13 cellular contexts compared by ENCODE assay signal in genomic region chr4:124483043-124483906, GRCh38.
A peak's percentile ranks its signal among the peaks of the same experiment; 100 is the strongest.
DNase-seq lines count a peak whose midpoint lies in the region; ATAC-seq, FAIRE-seq and TF ChIP-seq lines count a peak whose summit lies in the region.
"Had no signal": no experiment of that assay in that cellular context is flagged by ENCODE, and none has a peak within 500 bp of the region (broad histone marks: within the 10 kb centered on the region; RNA-seq: fewer than 3 reads in every experiment).

No MANE protein-coding gene starts in this region.

- H3K9me3 Mint-ChIP-seq in Caco-2 (ENCODE audit: unreplicated experiment), result no peaks in the 10 kb centered on the region

- CTCF ChIA-PET in Caco-2 (lab: Charles Lee), result no interaction called here

- no peaks in the 10 kb centered on the region for H3K36me3 Mint-ChIP-seq in Caco-2 (ENCODE audit: insufficient read depth, unreplicated experiment)

- H3K27me3 ChIP-seq in Caco-2 (replicated peaks; ENCODE audit: control insufficient read depth, insufficient read depth, low read length) (no peaks in the 10 kb centered on the region), WERI-Rb-1 (ENCODE audit: insufficient read depth, low read depth, severe bottlenecking) (no peaks in the 10 kb centered on the region), lower lobe of right lung (ENCODE audit: low read depth) (no peaks in the 10 kb centered on the region)
- H3K27me3 ChIP-seq: BLaER1 treated with 17β-estradiol and CSF1 and Interleukin-3, amounts not matched to agents 10 nM and 100 nM had no signal

- H3K27ac ChIP-seq in WERI-Rb-1 (no peak overlapping the region), lower lobe of right lung (no peak overlapping the region)
- H3K27ac ChIP-seq: BLaER1 treated with 17β-estradiol and CSF1 and Interleukin-3, amounts not matched to agents 10 nM and 100 nM had no signal

- no peaks in the 10 kb centered on the region for H3K36me3 ChIP-seq in Caco-2 (ENCODE audit: control insufficient read depth, insufficient read depth, low read length)
- H3K36me3 ChIP-seq in WERI-Rb-1, result no peaks in the 10 kb centered on the region
- no peaks in the 10 kb centered on the region for H3K36me3 ChIP-seq in lower lobe of right lung
- H3K36me3 ChIP-seq: BLaER1 treated with 17β-estradiol and CSF1 and Interleukin-3, amounts not matched to agents 10 nM and 100 nM had no signal

- H3K4me3 ChIP-seq in Caco-2 (ENCODE audit: low read depth, low read length) (no peak overlapping the region), WERI-Rb-1 (ENCODE audit: low read depth, low read length) (no peak overlapping the region), lower lobe of right lung (no peak overlapping the region)
- H3K4me3 ChIP-seq: BLaER1 treated with 17β-estradiol and CSF1 and Interleukin-3, amounts not matched to agents 10 nM and 100 nM had no signal

- TF ChIP-seq CTCF in Caco-2 (IDR thresholded peaks at IDR 0.05; ENCODE audit: insufficient read depth in 1 of 2, low read depth in 1 of 2, low read length in 1 of 2, severe bottlenecking in 1 of 2, unreplicated experiment in 1 of 2), result no peak
- TF ChIP-seq CTCF in WERI-Rb-1 (IDR thresholded peaks at IDR 0.05; ENCODE audit: low read depth, low read length), result no peak
- no peak for TF ChIP-seq CTCF in lower lobe of right lung (IDR thresholded peaks at IDR 0.05)
- TF ChIP-seq CTCF in D721Med (IDR thresholded peaks at IDR 0.05; ENCODE audit: insufficient read depth, missing control alignments), result no peak

- H3K9me3 ChIP-seq in Caco-2 (0 out of 2 replicates have a peak, but pooled peaks cover 3% of the 10 kb centered on the region), WERI-Rb-1 (ENCODE audit: severe bottlenecking) (no peaks in the 10 kb centered on the region), lower lobe of right lung (no peaks in the 10 kb centered on the region)
- H3K9me3 ChIP-seq: BLaER1 treated with 17β-estradiol and CSF1 and Interleukin-3, amounts not matched to agents 10 nM and 100 nM had no signal

- POLR2A ChIA-PET in Caco-2 (lab: Charles Lee), result no interaction called here

- H3K27me3 Mint-ChIP-seq in Caco-2 (ENCODE audit: insufficient read depth, unreplicated experiment), result no peaks in the 10 kb centered on the region

- FAIRE-seq in D721Med (lab: Jason Lieb, UNC), result no peak

- intact Hi-C loops in Caco-2 (cut with micrococcal nuclease; ENCODE audit: unreplicated experiment) (loop anchor here (1.0 to 5.0 kb wide), 2 partner anchors 47 to 229 kb away; partner anchors contain the start of gene ANKRD50), lower lobe of right lung (cut with DNase I) (no loop called here)

- ATAC-seq in lower lobe of right lung (peak; percentile 39 to 46), GM19397 (IDR thresholded peaks at IDR 0.05; ENCODE audit: unreplicated experiment) (no peak)

- DNase-seq in Caco-2 (peak; percentile 43 to 55), NCI-H1048 (lab: John Stamatoyannopoulos, UW) (peak; percentile 4), WERI-Rb-1 (peak; percentile 53), lower lobe of right lung (no peak), NCI-H1694 treated with DMSO at 0.1 percent for 48 hours (lab: John Stamatoyannopoulos, UW) (no peak), GF-D8 (lab: John Stamatoyannopoulos, UW) (no peak), D721Med (ENCODE audit: insufficient read length, low spot score) (no peak)
- DNase-seq: activated T-cell treated with anti-CD3 and anti-CD28 coated beads, Interleukin-2, amount 50 U/mL, for 1 hour; anterior cingulate cortex; NCI-H2029 treated with DMSO at 0.1 percent for 48 hours; stimulated activated CD4-positive, alpha-beta T cell treated with anti-CD3 and anti-CD28 coated beads, Interleukin-12 subunit alpha, Interleukin-12 subunit beta, amount 100 ng/mL, for 4 hours had no signal

- peak overlapping the region; percentile 1 for H3K4me3 Mint-ChIP-seq in Caco-2 (ENCODE audit: unreplicated experiment)

- H3K4me1 ChIP-seq in Caco-2 (peaks cover 23% of the 10 kb centered on the region), lower lobe of right lung (no peaks in the 10 kb centered on the region)
- H3K4me1 ChIP-seq: BLaER1 treated with 17β-estradiol and CSF1 and Interleukin-3, amounts not matched to agents 10 nM and 100 nM had no signal

- H3K4me1 Mint-ChIP-seq in Caco-2 (ENCODE audit: low read depth, unreplicated experiment), result peaks cover 9% of the 10 kb centered on the region

- H3K27ac Mint-ChIP-seq in Caco-2 (ENCODE audit: unreplicated experiment), result peak overlapping the region; percentile 20

- no TSS peak for BruUV-seq in Caco-2 (replicated peaks; lab: Mats Ljungman, UMichigan)

Comparison
In these comparisons a context has a peak if more than half of its experiments do, and no peak if none do; other contexts are left out.
1. DNase-seq: peak in Caco-2 (2 of 2), NCI-H1048 (single experiment) and WERI-Rb-1 (single experiment); none in lower lobe of right lung (single experiment), NCI-H1694 treated with DMSO at 0.1 percent for 48 hours (single experiment), GF-D8 (single experiment) and D721Med (single experiment).